12 cellular contexts compared by ENCODE assay signal in genomic region chr10:22617516-22617915, GRCh38.
DNase-seq lines count a peak whose midpoint lies in the region; ATAC-seq and TF ChIP-seq lines count a peak whose summit lies in the region.
"Had no signal": no experiment of that assay in that cellular context is flagged by ENCODE, and none has a peak within 500 bp of the region (broad histone marks: within the 10 kb centered on the region; RNA-seq: fewer than 3 reads in every experiment).

No MANE protein-coding gene starts in this region.

- H3K4me3 ChIP-seq in mesenchymal stem cell (ENCODE audit: insufficient read depth in 1 of 2, low read depth in 1 of 2, low read length in 2 of 2), result no peak overlapping the region
- H3K4me3 ChIP-seq: esophagus squamous epithelium, testis had no signal

- peak overlapping the region; percentile 34 for H4K91ac ChIP-seq in mesenchymal stem cell (ENCODE audit: low read length)

- no peak overlapping the region for H3K4ac ChIP-seq in mesenchymal stem cell (ENCODE audit: low read depth in 1 of 2, low read length in 2 of 2)

- H3K9ac ChIP-seq in mesenchymal stem cell (ENCODE audit: low read length), result no peak overlapping the region

- H3K27ac Mint-ChIP-seq in CD14-positive monocyte, result peak overlapping the region in 5 of 7 donors; percentile 30 to 70 (median 51)
- H3K27ac Mint-ChIP-seq in activated T-helper 17 cell treated with anti-CD3 and anti-CD28 coated beads, Interleukin-2, amount 50 U/mL, for 72 hours, result peak overlapping the region; percentile 89

- no peak overlapping the region for H2AK5ac ChIP-seq in mesenchymal stem cell (ENCODE audit: low read length, severe bottlenecking)

- intact Hi-C loops in CD14-positive monocyte (cut with micrococcal nuclease), result no loop called here

- H2BK12ac ChIP-seq in mesenchymal stem cell (ENCODE audit: low read length in 2 of 2), result peak overlapping the region in 1 of 2 experiments; percentile 50

- H3K27me3 Mint-ChIP-seq in CD14-positive monocyte (ENCODE audit: low read depth in 3 of 3), result peaks cover 0 to 1% (median 0%) of the 10 kb centered on the region in 3 donors
- no peaks in the 10 kb centered on the region for H3K27me3 Mint-ChIP-seq in activated T-helper 17 cell treated with anti-CD3 and anti-CD28 coated beads, Interleukin-2, amount 50 U/mL, for 72 hours

- H3K23ac ChIP-seq in mesenchymal stem cell (ENCODE audit: low read length in 2 of 2), result no peak overlapping the region

- H3K27ac ChIP-seq in mesenchymal stem cell (ENCODE audit: low read length, poor library complexity, severe bottlenecking), result no peak overlapping the region
- H3K27ac ChIP-seq: testis had no signal

- TF ChIP-seq CTCF in CD14-positive monocyte (IDR thresholded peaks at IDR 0.05) (no peak), GM13977 (IDR thresholded peaks at IDR 0.05; ENCODE audit: extremely low read depth, insufficient read depth, missing control alignments) (peak; percentile 39)

- peaks cover 13 to 21% of the 10 kb centered on the region in 2 donors for H3K36me3 Mint-ChIP-seq in CD14-positive monocyte
- peaks cover 8% of the 10 kb centered on the region for H3K36me3 Mint-ChIP-seq in activated T-helper 17 cell treated with anti-CD3 and anti-CD28 coated beads, Interleukin-2, amount 50 U/mL, for 72 hours (ENCODE audit: low read depth)

- no peak overlapping the region for H2BK5ac ChIP-seq in mesenchymal stem cell (ENCODE audit: low read depth, low read length, poor library complexity, severe bottlenecking)

- peaks cover 22% of the 10 kb centered on the region for H3K4me1 ChIP-seq in mesenchymal stem cell (ENCODE audit: control insufficient read depth, insufficient read depth, low read depth, low read length)

- H3K9me3 ChIP-seq in mesenchymal stem cell (ENCODE audit: control insufficient read depth, low read length), result no peaks in the 10 kb centered on the region
- H3K9me3 ChIP-seq: esophagus squamous epithelium, testis had no signal

- H3K4me3 Mint-ChIP-seq in CD14-positive monocyte, result no peak overlapping the region
- H3K4me3 Mint-ChIP-seq in activated T-helper 17 cell treated with anti-CD3 and anti-CD28 coated beads, Interleukin-2, amount 50 U/mL, for 72 hours, result peak overlapping the region; percentile 74

- H2BK120ac ChIP-seq in mesenchymal stem cell (ENCODE audit: low read depth, low read length), result peak overlapping the region; percentile 58

- peaks cover 24% of the 10 kb centered on the region for H3K79me1 ChIP-seq in mesenchymal stem cell (replicated peaks; ENCODE audit: low read length, poor library complexity, severe bottlenecking)

- H2BK15ac ChIP-seq in mesenchymal stem cell (ENCODE audit: low read depth, poor library complexity, severe bottlenecking), result peak overlapping the region; percentile 23

- H3K36me3 ChIP-seq in mesenchymal stem cell (ENCODE audit: control insufficient read depth in 1 of 2, insufficient read depth in 2 of 2, low read depth in 1 of 2, low read length in 2 of 2), result peaks cover 6 to 12% of the 10 kb centered on the region in 2 experiments
- H3K36me3 ChIP-seq: esophagus squamous epithelium had no signal

- ATAC-seq in activated T-helper 17 cell treated with anti-CD3 and anti-CD28 coated beads, Interleukin-2, amount 50 U/mL, for 72 hours (replicated peaks), result no peak
- ATAC-seq in HG02763 (IDR thresholded peaks at IDR 0.05; ENCODE audit: unreplicated experiment), result no peak

- 68% methylated on average over 3 of the region's 3 CpGs for WGBS in mesenchymal stem cell

- no peak overlapping the region for H2AFZ ChIP-seq in mesenchymal stem cell (ENCODE audit: low read depth, low read length)

- in situ Hi-C loops in GM13977 (cut with MboI; ENCODE audit: low pct_unique_long_range_greater_than_20kb, low sequenced_read_pairs, unreplicated experiment), result no loop called here

- no peak overlapping the region for H3K14ac ChIP-seq in mesenchymal stem cell (ENCODE audit: low read length in 2 of 2)

- no peaks in the 10 kb centered on the region for H3K9me3 Mint-ChIP-seq in CD14-positive monocyte
- no peaks in the 10 kb centered on the region for H3K9me3 Mint-ChIP-seq in activated T-helper 17 cell treated with anti-CD3 and anti-CD28 coated beads, Interleukin-2, amount 50 U/mL, for 72 hours

- DNase-seq in CD14-positive monocyte (ENCODE audit: low spot score) (no peak), GM13977 (ENCODE audit: low spot score) (no peak), mesenchymal stem cell (peak; percentile 29), NCI-H1092 treated with DMSO at 0.1 percent for 48 hours (lab: John Stamatoyannopoulos, UW) (no peak), NCI-H2196 (lab: John Stamatoyannopoulos, UW; ENCODE audit: unreplicated experiment) (no peak), NCI-H1436 (lab: John Stamatoyannopoulos, UW) (no peak)
- DNase-seq: activated naive CD4-positive, alpha-beta T cell treated with anti-CD3 and anti-CD28 coated beads, Interleukin-2, amount 50 U/mL, for 16 hours; esophagus squamous epithelium; NCI-H510A; testis had no signal

- H3K4me1 Mint-ChIP-seq in CD14-positive monocyte, result peaks cover 53% of the 10 kb centered on the region
- H3K4me1 Mint-ChIP-seq in activated T-helper 17 cell treated with anti-CD3 and anti-CD28 coated beads, Interleukin-2, amount 50 U/mL, for 72 hours, result peaks cover 66% of the 10 kb centered on the region

- H3K4me2 ChIP-seq in mesenchymal stem cell (ENCODE audit: low read length, poor library complexity, severe bottlenecking), result no peak overlapping the region

- H3K18ac ChIP-seq in mesenchymal stem cell (ENCODE audit: low read depth in 1 of 2, low read length in 2 of 2), result peak overlapping the region in 1 of 2 experiments; percentile 60

- H3K27me3 ChIP-seq in mesenchymal stem cell (ENCODE audit: control insufficient read depth in 1 of 2, insufficient read depth in 1 of 2, low read length in 2 of 2), result no peaks in the 10 kb centered on the region
- H3K27me3 ChIP-seq: esophagus squamous epithelium, testis had no signal

- H4K8ac ChIP-seq in mesenchymal stem cell (ENCODE audit: low read length), result peak overlapping the region; percentile 4
